Comparison of ENCODE assay signal across 17 cellular contexts in genomic region chr10:91838199-91838598, GRCh38. TPM values are rescaled to one million over a fixed set of nuclear protein-coding genes. Genes with fewer than 3 reads are reported as not detected.
A peak's percentile ranks its signal among the peaks of the same experiment; 100 is the strongest.
DNase-seq lines count a peak whose midpoint lies in the region; TF ChIP-seq lines count a peak whose summit lies in the region.
"Had no signal": no experiment of that assay in that cellular context is flagged by ENCODE, and none has a peak within 500 bp of the region (broad histone marks: within the 10 kb centered on the region; RNA-seq: fewer than 3 reads in every experiment).

No MANE protein-coding gene starts in this region.

- intact Hi-C loops in breast epithelium (cut with DNase I; ENCODE audit: low total_unique reads), result no loop called here

- no peak for TF ChIP-seq POLR2A in erythroblast (IDR thresholded peaks at IDR 0.05; ENCODE audit: low read length)
- no peak for TF ChIP-seq POLR2A in breast epithelium (IDR thresholded peaks at IDR 0.05)

- no peak for TF ChIP-seq CTCF in breast epithelium (IDR thresholded peaks at IDR 0.05)

- no peak overlapping the region for H3K4me3 ChIP-seq in breast epithelium

- H3K4me1 ChIP-seq in breast epithelium, result no peaks in the 10 kb centered on the region

- H3K27me3 ChIP-seq in breast epithelium, result no peaks in the 10 kb centered on the region

- H3K36me3 ChIP-seq in breast epithelium, result peaks cover 6% of the 10 kb centered on the region

- DNase-seq in D341Med (ENCODE audit: low spot score) (peak; percentile 21), NCI-H146 (lab: John Stamatoyannopoulos, UW) (peak; percentile 85), NCI-H69 (lab: John Stamatoyannopoulos, UW) (peak; percentile 0), erythroblast (lab: John Stamatoyannopoulos, UW) (peak; percentile 37 to 80), breast epithelium (ENCODE audit: low spot score in 2 of 2) (no peak), pons (ENCODE audit: low spot score) (no peak)
- DNase-seq in activated effector memory CD4-positive, alpha-beta T cell treated with Interleukin-2 at 50 U/mL for 16 hours, result no peak
- DNase-seq in effector CD4-positive, alpha-beta T cell, result no peak
- DNase-seq: EL, HFFc6, NCI-H1092, NCI-H2029, NCI-H2227 treated with DMSO at 0.1 percent for 48 hours, NCI-H526 treated with DMSO at 0.1 percent for 48 hours, PC-3, T-cell had no signal

- H3K9me3 ChIP-seq in breast epithelium, result no peaks in the 10 kb centered on the region

- H3K27ac ChIP-seq in breast epithelium, result no peak overlapping the region
- H3K27ac ChIP-seq: C4-2B had no signal

RNA-seq across cellular contexts. Expression of gene TNKS2, which starts 40.0 kb away (rescaled TPM):
- total RNA-seq in breast epithelium, result 10 to 100 TPM; 48.2 to 65.4 (median 50.8) TPM

Comparison
In these comparisons a context has a peak if more than half of its experiments do, and no peak if none do; other contexts are left out.
1. DNase-seq: peak in D341Med (single experiment), NCI-H146 (single experiment), NCI-H69 (single experiment) and erythroblast (2 of 2); none in activated effector memory CD4-positive, alpha-beta T cell treated with Interleukin-2 at 50 U/mL for 16 hours (single experiment), breast epithelium (0 of 2), effector CD4-positive, alpha-beta T cell (single experiment) and pons (single experiment).